Comparison of ENCODE assay signal across 23 cellular contexts in genomic region chr12:128687851-128688250, GRCh38.
"Had no signal": no experiment of that assay in that cellular context is flagged by ENCODE, and none has a peak within 500 bp of the region (broad histone marks: within the 10 kb centered on the region; RNA-seq: fewer than 3 reads in every experiment).

No MANE protein-coding gene starts in this region.

- H3K9me3 Mint-ChIP-seq: immature natural killer cell; mesothelial cell of epicardium; natural killer cell; neural crest cell; stimulated activated effector memory CD8-positive, alpha-beta T cell treated with anti-CD3 and anti-CD28 coated beads, Interleukin-12 subunit alpha, Interleukin-12 subunit beta, amount 100 ng/mL, for 72 hours had no signal

- H3K9me3 ChIP-seq: esophagus squamous epithelium, gastroesophageal sphincter, left ventricle myocardium inferior, lower lobe of right lung, ovary, right lobe of liver, tibial artery, upper lobe of left lung, vagina had no signal

- H3K36me3 ChIP-seq: esophagus squamous epithelium, gastroesophageal sphincter, left ventricle myocardium inferior, lower lobe of right lung, ovary, right lobe of liver, tibial artery, upper lobe of left lung, vagina had no signal

- H3K4me1 Mint-ChIP-seq: memory B cell; mesothelial cell of epicardium; neural crest cell; stimulated activated effector memory CD8-positive, alpha-beta T cell treated with anti-CD3 and anti-CD28 coated beads, Interleukin-12 subunit alpha, Interleukin-12 subunit beta, amount 100 ng/mL, for 72 hours had no signal

- H3K27me3 Mint-ChIP-seq: stimulated activated naive CD8-positive, alpha-beta T cell treated with anti-CD3 and anti-CD28 coated beads, Interleukin-15, Interleukin-2, amounts not matched to agents 100 ng/mL and 50 ng/mL, for 24 hours had no signal

- H3K4me1 ChIP-seq: left ventricle myocardium inferior, lower lobe of right lung, right lobe of liver, tibial artery, upper lobe of left lung had no signal

- ATAC-seq: gastroesophageal sphincter; lower lobe of right lung; natural killer cell; right lobe of liver; stimulated activated effector memory CD8-positive, alpha-beta T cell treated with anti-CD3 and anti-CD28 coated beads, Interleukin-12 subunit alpha, Interleukin-12 subunit beta, amount 100 ng/mL, for 72 hours had no signal

- H3K27ac ChIP-seq: left ventricle myocardium inferior, lower lobe of right lung, ovary, right lobe of liver, tibial artery, upper lobe of left lung, vagina had no signal

- H3K27ac Mint-ChIP-seq: memory B cell; mesothelial cell of epicardium; natural killer cell; progenitor cell of endocrine pancreas; stimulated activated effector memory CD8-positive, alpha-beta T cell treated with anti-CD3 and anti-CD28 coated beads, Interleukin-12 subunit alpha, Interleukin-12 subunit beta, amount 100 ng/mL, for 72 hours; stimulated activated naive CD8-positive, alpha-beta T cell treated with anti-CD3 and anti-CD28 coated beads, Interleukin-15, Interleukin-2, amounts not matched to agents 100 ng/mL and 50 ng/mL, for 24 hours had no signal

- H3K4me3 ChIP-seq: esophagus squamous epithelium, gastroesophageal sphincter, left ventricle myocardium inferior, lower lobe of right lung, ovary, right lobe of liver, tibial artery, upper lobe of left lung, vagina had no signal

- H3K36me3 Mint-ChIP-seq: immature natural killer cell; memory B cell; mesothelial cell of epicardium; natural killer cell; stimulated activated effector memory CD8-positive, alpha-beta T cell treated with anti-CD3 and anti-CD28 coated beads, Interleukin-12 subunit alpha, Interleukin-12 subunit beta, amount 100 ng/mL, for 72 hours had no signal

- DNase-seq: dermis blood vessel endothelial cell; esophagus squamous epithelium; foreskin fibroblast; glutamatergic neuron; immature natural killer cell; left ventricle myocardium inferior; lower lobe of right lung; natural killer cell; nucleus accumbens; ovary; right lobe of liver; stimulated activated CD4-positive, alpha-beta T cell treated with anti-CD3 and anti-CD28 coated beads, Interleukin-4, amount 100 ng/mL, for 1 hour; stimulated activated CD8-positive, alpha-beta memory T cell treated with anti-CD3 and anti-CD28 coated beads, Interleukin-4, amount 100 ng/mL, for 48 hours; tibial artery; upper lobe of left lung had no signal

- H3K27me3 ChIP-seq: esophagus squamous epithelium, gastroesophageal sphincter, ovary, right lobe of liver, tibial artery, upper lobe of left lung, vagina had no signal

- H3K4me3 Mint-ChIP-seq: immature natural killer cell; memory B cell; mesothelial cell of epicardium; natural killer cell; neural crest cell; stimulated activated effector memory CD8-positive, alpha-beta T cell treated with anti-CD3 and anti-CD28 coated beads, Interleukin-12 subunit alpha, Interleukin-12 subunit beta, amount 100 ng/mL, for 72 hours; stimulated activated naive CD8-positive, alpha-beta T cell treated with anti-CD3 and anti-CD28 coated beads, Interleukin-15, Interleukin-2, amounts not matched to agents 100 ng/mL and 50 ng/mL, for 24 hours had no signal
